In the genomic region with DNA sequence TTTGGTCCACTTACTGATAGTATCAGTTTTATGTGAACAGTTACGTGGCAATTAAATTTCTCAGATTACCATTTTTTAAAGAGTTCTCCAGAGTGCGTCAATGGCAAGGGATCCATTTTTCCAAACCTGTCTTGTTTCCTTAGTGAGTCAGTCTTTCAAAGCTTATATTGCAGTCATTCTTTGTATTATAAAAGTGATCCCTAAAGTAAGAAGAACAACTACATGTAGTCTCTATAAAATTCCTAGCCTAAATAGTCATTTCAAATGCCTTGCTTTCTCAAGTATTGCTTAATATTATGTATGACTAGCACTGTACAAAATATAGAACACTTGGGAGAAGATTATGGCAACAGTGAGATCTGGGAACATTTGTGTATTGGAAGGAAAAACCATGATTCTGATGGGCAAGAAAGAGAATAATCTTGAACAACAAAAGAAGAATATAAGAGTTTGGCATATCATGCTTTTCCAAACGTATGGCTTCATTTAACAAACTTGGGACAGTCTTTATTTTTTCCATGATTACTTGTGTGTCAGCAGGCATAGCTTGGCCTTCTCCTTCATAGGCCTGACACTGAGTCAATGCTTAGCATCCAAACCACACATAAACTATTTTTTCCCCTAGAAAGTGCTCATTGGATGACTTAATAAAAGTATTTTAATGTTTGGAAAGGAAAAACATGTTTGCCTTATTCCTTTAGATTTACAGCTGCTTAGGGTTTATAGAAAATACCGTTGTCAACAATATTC, we compare ENCODE assay signal across 19 cellular contexts.
DNase-seq lines count a peak whose midpoint lies in the region; ATAC-seq and TF ChIP-seq lines count a peak whose summit lies in the region.
"Had no signal": no experiment of that assay in that cellular context is flagged by ENCODE, and none has a peak within 500 bp of the region (broad histone marks: within the 10 kb centered on the region; RNA-seq: fewer than 3 reads in every experiment).

No MANE protein-coding gene starts in this region.

- H3K79me2 ChIP-seq in GM23338 (replicated peaks; ENCODE audit: insufficient read depth): no peaks in the 10 kb centered on the region

- H3K4me3 Mint-ChIP-seq in GM23338: no peak overlapping the region
- H3K4me3 Mint-ChIP-seq: stimulated activated naive CD8-positive, alpha-beta T cell treated with anti-CD3 and anti-CD28 coated beads, Interleukin-15, amount 100 ng/mL, for 72 hours had no signal

- TF ChIP-seq CTCF in fibroblast of mammary gland (conservative IDR thresholded peaks at IDR 0.05; ENCODE audit: control insufficient read depth, insufficient read depth, low read depth, low read length): no peak
- TF ChIP-seq CTCF in GM23338 (conservative IDR thresholded peaks at IDR 0.05; ENCODE audit: low read depth in 2 of 2): no peak

- no peaks in the 10 kb centered on the region for H3K27me3 ChIP-seq in GM23338 (ENCODE audit: insufficient read depth)
- H3K27me3 ChIP-seq: BLaER1 treated with 17β-estradiol and CSF1 and Interleukin-3, amounts not matched to agents 10 nM and 100 nM; colonic mucosa; upper lobe of right lung had no signal

- no peak overlapping the region for H2AFZ ChIP-seq in GM23338

- H3K4me1 ChIP-seq in GM23338 (ENCODE audit: insufficient read depth): no peaks in the 10 kb centered on the region
- H3K4me1 ChIP-seq: BLaER1 treated with 17β-estradiol and CSF1 and Interleukin-3, amounts not matched to agents 10 nM and 100 nM; colonic mucosa; left ventricle myocardium inferior; upper lobe of right lung had no signal

- 0 out of 3 replicates have a peak, but pooled peaks cover 4% of the 10 kb centered on the region for H3K9me3 Mint-ChIP-seq in GM23338

- no peaks in the 10 kb centered on the region for H3F3A ChIP-seq in GM23338 (replicated peaks; ENCODE audit: low read depth)

- no peaks in the 10 kb centered on the region for H4K20me1 ChIP-seq in GM23338 (replicated peaks; ENCODE audit: insufficient read depth)
- H4K20me1 ChIP-seq: BLaER1 treated with 17β-estradiol and CSF1 and Interleukin-3, amounts not matched to agents 10 nM and 100 nM had no signal

- H3K36me3 ChIP-seq in GM23338 (ENCODE audit: insufficient read depth): no peaks in the 10 kb centered on the region
- H3K36me3 ChIP-seq: BLaER1 treated with 17β-estradiol and CSF1 and Interleukin-3, amounts not matched to agents 10 nM and 100 nM; colonic mucosa; left ventricle myocardium inferior; upper lobe of right lung had no signal

- H3K27me3 Mint-ChIP-seq in GM23338 (ENCODE audit: insufficient read depth, low read depth, poor library complexity): no peaks in the 10 kb centered on the region
- H3K27me3 Mint-ChIP-seq: stimulated activated naive CD8-positive, alpha-beta T cell treated with anti-CD3 and anti-CD28 coated beads, Interleukin-15, amount 100 ng/mL, for 72 hours had no signal

- no peaks in the 10 kb centered on the region for H3K36me3 Mint-ChIP-seq in GM23338 (ENCODE audit: low read depth)

- no peak overlapping the region for H3K4me2 ChIP-seq in GM23338
- H3K4me2 ChIP-seq: BLaER1 treated with 17β-estradiol and CSF1 and Interleukin-3, amounts not matched to agents 10 nM and 100 nM had no signal

- DNase-seq in ELR (ENCODE audit: low read depth): peak; percentile 53
- peak; percentile 79 for DNase-seq in amniotic epithelial cell (ENCODE audit: low read depth)
- DNase-seq in fibroblast of mammary gland (ENCODE audit: low read depth): peak; percentile 95
- DNase-seq in stromal cell of bone marrow (ENCODE audit: low read depth): peak; percentile 82
- DNase-seq in GM23338 (ENCODE audit: low spot score): no peak
- no peak for DNase-seq in caudate nucleus (lab: John Stamatoyannopoulos, UW)
- DNase-seq: activated CD4-positive, alpha-beta T cell treated with anti-CD3 and anti-CD28 coated beads for 4 hours; activated gamma-delta T cell treated with Interleukin-2 at 50 U/mL for 16 hours; colonic mucosa; left ventricle myocardium inferior; NCI-H1417 treated with DMSO at 0.1 percent for 48 hours; NCI-H2171; occipital lobe; right cardiac atrium; stimulated activated naive CD8-positive, alpha-beta T cell treated with anti-CD3 and anti-CD28 coated beads, Interleukin-15, amount 100 ng/mL, for 72 hours; upper lobe of right lung had no signal

- ATAC-seq in GM23338 (no peak), GM21360 (IDR thresholded peaks at IDR 0.05; ENCODE audit: unreplicated experiment) (no peak)
- ATAC-seq: Panc1; right cardiac atrium; stimulated activated naive CD8-positive, alpha-beta T cell treated with anti-CD3 and anti-CD28 coated beads, Interleukin-15, amount 100 ng/mL, for 72 hours; upper lobe of right lung had no signal

- no peaks in the 10 kb centered on the region for H3K9me2 ChIP-seq in GM23338 (ENCODE audit: insufficient read depth)

- H3K4me3 ChIP-seq in fibroblast of mammary gland (ENCODE audit: control insufficient read depth, low read depth, low read length) (no peak overlapping the region), GM23338 (no peak overlapping the region)
- H3K4me3 ChIP-seq: BLaER1 treated with 17β-estradiol and CSF1 and Interleukin-3, amounts not matched to agents 10 nM and 100 nM; colonic mucosa; left ventricle myocardium inferior; upper lobe of right lung had no signal

- H3K27ac Mint-ChIP-seq in GM23338: no peak overlapping the region

- no peak overlapping the region for H3K27ac ChIP-seq in GM23338 (ENCODE audit: low read depth)
- no peak overlapping the region for H3K27ac ChIP-seq in caudate nucleus (ENCODE audit: low read depth, low read length)
- H3K27ac ChIP-seq: BLaER1 treated with 17β-estradiol and CSF1 and Interleukin-3, amounts not matched to agents 10 nM and 100 nM; colonic mucosa; left ventricle myocardium inferior; upper lobe of right lung had no signal

- H3K4me1 Mint-ChIP-seq in GM23338: no peaks in the 10 kb centered on the region
- H3K4me1 Mint-ChIP-seq: stimulated activated naive CD8-positive, alpha-beta T cell treated with anti-CD3 and anti-CD28 coated beads, Interleukin-15, amount 100 ng/mL, for 72 hours had no signal

TF ChIP-seq in GM23338, 12 proteins besides CTCF, POLR2A, EP300 and RAD21 (continues in another document):
- TF ChIP-seq EZH2phosphoT487 (IDR thresholded peaks at IDR 0.05; ENCODE audit: unreplicated experiment) (no peak), CREB1 (CRISPR knock-in tag; IDR thresholded peaks at IDR 0.05; ENCODE audit: low read depth) (no peak), POLR2AphosphoS5 (IDR thresholded peaks at IDR 0.05; ENCODE audit: low read depth) (no peak), EZH2 (IDR thresholded peaks at IDR 0.05; ENCODE audit: low read depth, unreplicated experiment) (no peak), NANOG (IDR thresholded peaks at IDR 0.05; ENCODE audit: borderline replicate concordance) (no peak), ZNF114 (CRISPR knock-in tag; IDR thresholded peaks at IDR 0.05) (no peak), STAT1 (IDR thresholded peaks at IDR 0.05; ENCODE audit: unreplicated experiment) (no peak), ZNF331 (CRISPR knock-in tag; IDR thresholded peaks at IDR 0.05; ENCODE audit: low read depth) (no peak), JUNB (IDR thresholded peaks at IDR 0.05; ENCODE audit: unreplicated experiment) (no peak)
- TF ChIP-seq, protein P1, sequence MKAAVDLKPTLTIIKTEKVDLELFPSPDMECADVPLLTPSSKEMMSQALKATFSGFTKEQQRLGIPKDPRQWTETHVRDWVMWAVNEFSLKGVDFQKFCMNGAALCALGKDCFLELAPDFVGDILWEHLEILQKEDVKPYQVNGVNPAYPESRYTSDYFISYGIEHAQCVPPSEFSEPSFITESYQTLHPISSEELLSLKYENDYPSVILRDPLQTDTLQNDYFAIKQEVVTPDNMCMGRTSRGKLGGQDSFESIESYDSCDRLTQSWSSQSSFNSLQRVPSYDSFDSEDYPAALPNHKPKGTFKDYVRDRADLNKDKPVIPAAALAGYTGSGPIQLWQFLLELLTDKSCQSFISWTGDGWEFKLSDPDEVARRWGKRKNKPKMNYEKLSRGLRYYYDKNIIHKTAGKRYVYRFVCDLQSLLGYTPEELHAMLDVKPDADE (IDR thresholded peaks at IDR 0.05): no peak
- TF ChIP-seq, protein P2, sequence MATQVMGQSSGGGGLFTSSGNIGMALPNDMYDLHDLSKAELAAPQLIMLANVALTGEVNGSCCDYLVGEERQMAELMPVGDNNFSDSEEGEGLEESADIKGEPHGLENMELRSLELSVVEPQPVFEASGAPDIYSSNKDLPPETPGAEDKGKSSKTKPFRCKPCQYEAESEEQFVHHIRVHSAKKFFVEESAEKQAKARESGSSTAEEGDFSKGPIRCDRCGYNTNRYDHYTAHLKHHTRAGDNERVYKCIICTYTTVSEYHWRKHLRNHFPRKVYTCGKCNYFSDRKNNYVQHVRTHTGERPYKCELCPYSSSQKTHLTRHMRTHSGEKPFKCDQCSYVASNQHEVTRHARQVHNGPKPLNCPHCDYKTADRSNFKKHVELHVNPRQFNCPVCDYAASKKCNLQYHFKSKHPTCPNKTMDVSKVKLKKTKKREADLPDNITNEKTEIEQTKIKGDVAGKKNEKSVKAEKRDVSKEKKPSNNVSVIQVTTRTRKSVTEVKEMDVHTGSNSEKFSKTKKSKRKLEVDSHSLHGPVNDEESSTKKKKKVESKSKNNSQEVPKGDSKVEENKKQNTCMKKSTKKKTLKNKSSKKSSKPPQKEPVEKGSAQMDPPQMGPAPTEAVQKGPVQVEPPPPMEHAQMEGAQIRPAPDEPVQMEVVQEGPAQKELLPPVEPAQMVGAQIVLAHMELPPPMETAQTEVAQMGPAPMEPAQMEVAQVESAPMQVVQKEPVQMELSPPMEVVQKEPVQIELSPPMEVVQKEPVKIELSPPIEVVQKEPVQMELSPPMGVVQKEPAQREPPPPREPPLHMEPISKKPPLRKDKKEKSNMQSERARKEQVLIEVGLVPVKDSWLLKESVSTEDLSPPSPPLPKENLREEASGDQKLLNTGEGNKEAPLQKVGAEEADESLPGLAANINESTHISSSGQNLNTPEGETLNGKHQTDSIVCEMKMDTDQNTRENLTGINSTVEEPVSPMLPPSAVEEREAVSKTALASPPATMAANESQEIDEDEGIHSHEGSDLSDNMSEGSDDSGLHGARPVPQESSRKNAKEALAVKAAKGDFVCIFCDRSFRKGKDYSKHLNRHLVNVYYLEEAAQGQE (IDR thresholded peaks at IDR 0.05; ENCODE audit: unreplicated experiment): no peak

Comparison
In these comparisons a context has a peak if more than half of its experiments do, and no peak if none do; other contexts are left out.
1. DNase-seq: peak in ELR (single experiment), amniotic epithelial cell (single experiment), fibroblast of mammary gland (single experiment) and stromal cell of bone marrow (single experiment); none in GM23338 (single experiment) and caudate nucleus (0 of 61).